1 cellular context compared by ENCODE assay signal in genomic region chr3:6600237-6600636, GRCh38.
TF ChIP-seq lines count a peak whose summit lies in the region.

No MANE protein-coding gene starts in this region.

TF ChIP-seq in K562, 482 proteins besides CTCF, POLR2A, EP300 and RAD21 (continued from another document and continues in another):
- TF ChIP-seq ZBTB40 (IDR thresholded peaks at IDR 0.05) (no peak), ZBTB40 (CRISPR knock-in tag; IDR thresholded peaks at IDR 0.05) (no peak), SREBF1 (IDR thresholded peaks at IDR 0.05; ENCODE audit: borderline replicate concordance, low read depth, low read length) (no peak), PHB2 (IDR thresholded peaks at IDR 0.05; ENCODE audit: low read depth) (0 out of 2 replicates have a peak, but pooled peaks have one; percentile 16), NUFIP1 (IDR thresholded peaks at IDR 0.05; ENCODE audit: partially characterized antibody) (no peak), SMAD4 (CRISPR knock-in tag; conservative IDR thresholded peaks at IDR 0.05) (no peak), ATF3 (IDR thresholded peaks at IDR 0.05) (no peak), ATF3 (CRISPR knock-in tag; conservative IDR thresholded peaks at IDR 0.05) (no peak), NR4A1 (CRISPR knock-in tag; IDR thresholded peaks at IDR 0.05) (no peak), NR4A1 (tag; IDR thresholded peaks at IDR 0.05) (no peak), HBP1 (CRISPR knock-in tag; IDR thresholded peaks at IDR 0.05) (0 out of 2 replicates have a peak, but pooled peaks have one; percentile 16), SNIP1 (IDR thresholded peaks at IDR 0.05; ENCODE audit: low read depth) (no peak), UBTF (IDR thresholded peaks at IDR 0.05; ENCODE audit: borderline replicate concordance in 1 of 2, low read depth in 2 of 2, low read length in 2 of 2) (no peak), MAFG (tag; conservative IDR thresholded peaks at IDR 0.05) (no peak), ZNF407 (IDR thresholded peaks at IDR 0.05; ENCODE audit: low read depth) (no peak), CREB1 (IDR thresholded peaks at IDR 0.05) (no peak), CREB1 (CRISPR knock-in tag; IDR thresholded peaks at IDR 0.05) (no peak), ZC3H11A (IDR thresholded peaks at IDR 0.05; ENCODE audit: low read depth, low read length) (no peak), IRF1 (CRISPR knock-in tag; IDR thresholded peaks at IDR 0.05; ENCODE audit: borderline replicate concordance) (no peak), MLX (CRISPR knock-in tag; conservative IDR thresholded peaks at IDR 0.05) (no peak), TRIM28 (IDR thresholded peaks at IDR 0.05) (no peak), MYBL2 (IDR thresholded peaks at IDR 0.05; ENCODE audit: low read depth) (peak; percentile 27; the same call in 1 of the 2 replicates), MYBL2 (CRISPR knock-in tag; IDR thresholded peaks at IDR 0.05; ENCODE audit: borderline replicate concordance) (no peak), SNRNP70 (optimal IDR thresholded peaks at IDR 0.05; ENCODE audit: low read depth, low read length) (no peak), ZNF197 (CRISPR knock-in tag; IDR thresholded peaks at IDR 0.05; ENCODE audit: low read depth) (no peak), ZNF224 (CRISPR knock-in tag; IDR thresholded peaks at IDR 0.05) (no peak), KHSRP (IDR thresholded peaks at IDR 0.05) (no peak), ILF3 (IDR thresholded peaks at IDR 0.05; ENCODE audit: borderline replicate concordance) (no peak), ATF4 (CRISPR knock-in tag; IDR thresholded peaks at IDR 0.05) (no peak), ZNF695 (CRISPR knock-in tag; IDR thresholded peaks at IDR 0.05) (no peak), ZBTB34 (CRISPR knock-in tag; IDR thresholded peaks at IDR 0.05) (no peak)
